9 cellular contexts compared by ENCODE assay signal in genomic region chr6:155188707-155189496, GRCh38.
DNase-seq lines count a peak whose midpoint lies in the region; ATAC-seq and TF ChIP-seq lines count a peak whose summit lies in the region.
"Had no signal": no experiment of that assay in that cellular context is flagged by ENCODE, and none has a peak within 500 bp of the region (broad histone marks: within the 10 kb centered on the region; RNA-seq: fewer than 3 reads in every experiment).

No MANE protein-coding gene starts in this region.

- no peaks in the 10 kb centered on the region for H3K27me3 ChIP-seq in MM.1S (replicated peaks; ENCODE audit: insufficient read depth, low read length)
- no peaks in the 10 kb centered on the region for H3K27me3 ChIP-seq in right atrium auricular region

- no peak overlapping the region for H3K4me3 Mint-ChIP-seq in activated CD4-positive, alpha-beta T cell treated with anti-CD3 and anti-CD28 coated beads for 36 hours
- peak overlapping the region in 2 of 3 donors; percentile 34 to 45 for H3K4me3 Mint-ChIP-seq in T-cell
- H3K4me3 Mint-ChIP-seq in stimulated activated effector memory CD8-positive, alpha-beta T cell treated with anti-CD3 and anti-CD28 coated beads, Interleukin-12 subunit alpha, Interleukin-12 subunit beta, amount 100 ng/mL, for 72 hours, result peak overlapping the region; percentile 20

- ATAC-seq in activated CD4-positive, alpha-beta T cell treated with anti-CD3 and anti-CD28 coated beads for 36 hours, result peak; percentile 16
- peak in 3 of 4 experiments; percentile 71 to 76 (median 74) for ATAC-seq in T-cell (replicated peaks in 1 of 4)
- ATAC-seq in stimulated activated effector memory CD8-positive, alpha-beta T cell treated with anti-CD3 and anti-CD28 coated beads, Interleukin-12 subunit alpha, Interleukin-12 subunit beta, amount 100 ng/mL, for 72 hours, result peak; percentile 60

- H3K27ac ChIP-seq in MM.1S (ENCODE audit: low read length) (no peak overlapping the region), right atrium auricular region (peak overlapping the region in 1 of 2 donors; percentile 5)
- H3K27ac ChIP-seq: C4-2B had no signal

- H3F3A ChIP-seq in MM.1S (ENCODE audit: insufficient read depth, low read length), result no peaks in the 10 kb centered on the region

- DNase-seq in activated CD4-positive, alpha-beta T cell treated with anti-CD3 and anti-CD28 coated beads for 36 hours, result no peak
- DNase-seq in activated CD4-positive, alpha-beta T cell treated with anti-CD3 and anti-CD28 coated beads for 1 hour, result no peak
- DNase-seq in T-cell (no peak), fibroblast of villous mesenchyme (ENCODE audit: low read depth) (peak; percentile 98), MM.1S (no peak), right atrium auricular region (ENCODE audit: low spot score) (no peak)
- no peak for DNase-seq in stimulated activated effector memory CD8-positive, alpha-beta T cell treated with anti-CD3 and anti-CD28 coated beads, Interleukin-12 subunit alpha, Interleukin-12 subunit beta, amount 100 ng/mL, for 72 hours (ENCODE audit: low spot score in 2 of 2)
- no peak for DNase-seq in stimulated activated naive CD4-positive, alpha-beta T cell treated with Interleukin-2 at 50 U/mL for 16 hours (lab: John Stamatoyannopoulos, UW)

- POLR2A ChIA-PET in activated CD4-positive, alpha-beta T cell treated with anti-CD3 and anti-CD28 coated beads for 36 hours (lab: Charles Lee), result no interaction called here
- POLR2A ChIA-PET in T-cell (lab: Charles Lee), result interaction anchor here in 1 of 2 donors (0.7 kb wide), 1 partner anchor 1996 kb away, joined by 3 read pairs; no protein-coding TSS in a partner anchor

- no peaks in the 10 kb centered on the region for H3K9me3 Mint-ChIP-seq in activated CD4-positive, alpha-beta T cell treated with anti-CD3 and anti-CD28 coated beads for 36 hours (ENCODE audit: low read depth)
- H3K9me3 Mint-ChIP-seq in T-cell, result no peaks in the 10 kb centered on the region
- H3K9me3 Mint-ChIP-seq in stimulated activated effector memory CD8-positive, alpha-beta T cell treated with anti-CD3 and anti-CD28 coated beads, Interleukin-12 subunit alpha, Interleukin-12 subunit beta, amount 100 ng/mL, for 72 hours, result no peaks in the 10 kb centered on the region

- no peak overlapping the region for H3K9ac ChIP-seq in MM.1S (ENCODE audit: low read length)

- TF ChIP-seq CTCF in fibroblast of villous mesenchyme (IDR thresholded peaks at IDR 0.05; ENCODE audit: insufficient read depth, low read depth, low read length) (no peak), MM.1S (IDR thresholded peaks at IDR 0.05; ENCODE audit: low read length) (no peak), right atrium auricular region (IDR thresholded peaks at IDR 0.05) (no peak)

- no peaks in the 10 kb centered on the region for H3K36me3 ChIP-seq in MM.1S (replicated peaks; ENCODE audit: insufficient read depth, low read length)
- no peaks in the 10 kb centered on the region for H3K36me3 ChIP-seq in right atrium auricular region

- CTCF ChIA-PET in activated CD4-positive, alpha-beta T cell treated with anti-CD3 and anti-CD28 coated beads for 36 hours (lab: Charles Lee), result interaction anchor here (0.6 to 1.9 kb wide), 7 partner anchors 12 to 505 kb away, joined by 3 to 7 read pairs (median 3); no protein-coding TSS in a partner anchor
- CTCF ChIA-PET in T-cell (lab: Charles Lee), result interaction anchor here (1.0 to 1.3 kb wide), 2 partner anchors 8 to 12 kb away, joined by 3 to 4 read pairs; no protein-coding TSS in a partner anchor

- H3K27me3 Mint-ChIP-seq in activated CD4-positive, alpha-beta T cell treated with anti-CD3 and anti-CD28 coated beads for 36 hours, result no peaks in the 10 kb centered on the region
- H3K27me3 Mint-ChIP-seq in T-cell, result no peaks in the 10 kb centered on the region

- peak overlapping the region; percentile 22 for H3K4me3 ChIP-seq in fibroblast of villous mesenchyme (ENCODE audit: low read depth, low read length)
- no peak overlapping the region for H3K4me3 ChIP-seq in MM.1S (ENCODE audit: low read length)
- H3K4me3 ChIP-seq in right atrium auricular region, result no peak overlapping the region

- H2AFZ ChIP-seq in MM.1S (ENCODE audit: low read length), result no peak overlapping the region

- no peaks in the 10 kb centered on the region for H3K9me2 ChIP-seq in MM.1S (replicated peaks; ENCODE audit: insufficient read depth, low read length)

- H3K79me2 ChIP-seq in MM.1S (ENCODE audit: low read length), result no peaks in the 10 kb centered on the region

- no peak overlapping the region for H3K4me2 ChIP-seq in MM.1S (ENCODE audit: low read depth, low read length)

- peaks cover 48% of the 10 kb centered on the region for H3K4me1 Mint-ChIP-seq in activated CD4-positive, alpha-beta T cell treated with anti-CD3 and anti-CD28 coated beads for 36 hours
- H3K4me1 Mint-ChIP-seq in T-cell, result peaks cover 12 to 44% (median 27%) of the 10 kb centered on the region in 3 donors
- peaks cover 39% of the 10 kb centered on the region for H3K4me1 Mint-ChIP-seq in stimulated activated effector memory CD8-positive, alpha-beta T cell treated with anti-CD3 and anti-CD28 coated beads, Interleukin-12 subunit alpha, Interleukin-12 subunit beta, amount 100 ng/mL, for 72 hours

- no peaks in the 10 kb centered on the region for H3K4me1 ChIP-seq in MM.1S (ENCODE audit: low read length)
- no peaks in the 10 kb centered on the region for H3K4me1 ChIP-seq in right atrium auricular region

- intact Hi-C loops in activated CD4-positive, alpha-beta T cell treated with anti-CD3 and anti-CD28 coated beads for 36 hours (cut with DNase I, micrococcal nuclease), result loop anchor here (5.0 to 10.0 kb wide), 2 partner anchors 333 to 336 kb away; no protein-coding TSS in a partner anchor

- H4K20me1 ChIP-seq in MM.1S (ENCODE audit: insufficient read depth, low read length), result no peaks in the 10 kb centered on the region

- H3K27ac Mint-ChIP-seq in activated CD4-positive, alpha-beta T cell treated with anti-CD3 and anti-CD28 coated beads for 36 hours, result peak overlapping the region; percentile 55
- H3K27ac Mint-ChIP-seq in T-cell, result peak overlapping the region; percentile 14 to 76
- peak overlapping the region; percentile 65 for H3K27ac Mint-ChIP-seq in stimulated activated effector memory CD8-positive, alpha-beta T cell treated with anti-CD3 and anti-CD28 coated beads, Interleukin-12 subunit alpha, Interleukin-12 subunit beta, amount 100 ng/mL, for 72 hours

- H3K9me3 ChIP-seq in MM.1S (replicated peaks; ENCODE audit: insufficient read depth, low read length), result no peaks in the 10 kb centered on the region
- H3K9me3 ChIP-seq in right atrium auricular region, result no peaks in the 10 kb centered on the region

- H3K36me3 Mint-ChIP-seq in activated CD4-positive, alpha-beta T cell treated with anti-CD3 and anti-CD28 coated beads for 36 hours (ENCODE audit: low read depth), result peaks cover 5% of the 10 kb centered on the region
- H3K36me3 Mint-ChIP-seq in T-cell, result no peaks in the 10 kb centered on the region
- H3K36me3 Mint-ChIP-seq in stimulated activated effector memory CD8-positive, alpha-beta T cell treated with anti-CD3 and anti-CD28 coated beads, Interleukin-12 subunit alpha, Interleukin-12 subunit beta, amount 100 ng/mL, for 72 hours, result peaks cover 7% of the 10 kb centered on the region

Comparison
In these comparisons a context has a peak if more than half of its experiments do, and no peak if none do; other contexts are left out.
1. ATAC-seq: peak in every context shown above with its lines; median percentile 74 in T-cell; 60 in stimulated activated effector memory CD8-positive, alpha-beta T cell treated with anti-CD3 and anti-CD28 coated beads, Interleukin-12 subunit alpha, Interleukin-12 subunit beta, amount 100 ng/mL, for 72 hours; 16 in activated CD4-positive, alpha-beta T cell treated with anti-CD3 and anti-CD28 coated beads for 36 hours.